Comparison of ENCODE assay signal across 8 cellular contexts in genomic region chr4:147799986-147800555, GRCh38.
A peak's percentile ranks its signal among the peaks of the same experiment; 100 is the strongest.
DNase-seq lines count a peak whose midpoint lies in the region; ATAC-seq, FAIRE-seq and TF ChIP-seq lines count a peak whose summit lies in the region.

No MANE protein-coding gene starts in this region.

- H3K9me3 ChIP-seq in heart right ventricle, result no peaks in the 10 kb centered on the region

- WGBS in heart right ventricle, 2 donors, result 83 to 85% methylated on average over 7 of the region's 7 CpGs

- intact Hi-C loops in heart right ventricle (cut with DNase I) (no loop called here), MCF 10A (cut with micrococcal nuclease) (no loop called here)

- H3K27me3 Mint-ChIP-seq in stimulated activated naive B cell treated with anti-CD40 and anti-IgM and Interleukin-4, amounts not matched to agents 10 μg/mL and 1 μg/mL and 100 μg/mL, for 72 hours, result peaks cover 5 to 14% of the 10 kb centered on the region in 2 donors
- H3K27me3 Mint-ChIP-seq in MCF 10A (ENCODE audit: insufficient read depth, unreplicated experiment), result no peaks in the 10 kb centered on the region

- CTCF ChIA-PET in MCF 10A (lab: Yijun Ruan, JAX), result no interaction called here

- peaks cover 12 to 23% of the 10 kb centered on the region in 2 donors for H3K4me1 Mint-ChIP-seq in stimulated activated naive B cell treated with anti-CD40 and anti-IgM and Interleukin-4, amounts not matched to agents 10 μg/mL and 1 μg/mL and 100 μg/mL, for 72 hours
- H3K4me1 Mint-ChIP-seq in MCF 10A (ENCODE audit: insufficient read depth, unreplicated experiment), result no peaks in the 10 kb centered on the region

- peak overlapping the region in 7 of 10 donors; percentile 3 to 65 (median 35) for H3K27ac ChIP-seq in heart right ventricle

- peak; percentile 99 for FAIRE-seq in GM19239 (lab: Jason Lieb, UNC)

- H3K4me3 Mint-ChIP-seq in stimulated activated naive B cell treated with anti-CD40 and anti-IgM and Interleukin-4, amounts not matched to agents 10 μg/mL and 1 μg/mL and 100 μg/mL, for 72 hours, result peak overlapping the region; percentile 56 to 62
- no peak overlapping the region for H3K4me3 Mint-ChIP-seq in MCF 10A (ENCODE audit: unreplicated experiment)

- H3K36me3 Mint-ChIP-seq in stimulated activated naive B cell treated with anti-CD40 and anti-IgM and Interleukin-4, amounts not matched to agents 10 μg/mL and 1 μg/mL and 100 μg/mL, for 72 hours, result no peaks in the 10 kb centered on the region
- H3K36me3 Mint-ChIP-seq in MCF 10A (ENCODE audit: insufficient read depth, unreplicated experiment), result no peaks in the 10 kb centered on the region

- ATAC-seq in HG03066 (IDR thresholded peaks at IDR 0.05; ENCODE audit: low read depth, unreplicated experiment) (peak; percentile 97), heart right ventricle (peak in 5 of 8 donors; percentile 23 to 51 (median 39))
- ATAC-seq in activated CD4-positive, CD25-positive, alpha-beta regulatory T cell treated with anti-CD3 and anti-CD28 coated beads, Interleukin-2, amount 50 U/mL, for 24 hours, result peak; percentile 88 to 93
- peak; percentile 97 for ATAC-seq in stimulated activated naive B cell treated with anti-CD40 and anti-IgM and Interleukin-4, amounts not matched to agents 10 μg/mL and 1 μg/mL and 100 μg/mL, for 72 hours (replicated peaks)

- peak overlapping the region; percentile 81 for H3K27ac Mint-ChIP-seq in stimulated activated naive B cell treated with anti-CD40 and anti-IgM and Interleukin-4, amounts not matched to agents 10 μg/mL and 1 μg/mL and 100 μg/mL, for 72 hours
- no peak overlapping the region for H3K27ac Mint-ChIP-seq in MCF 10A (ENCODE audit: low read depth, unreplicated experiment)

- TF ChIP-seq CTCF in heart right ventricle (IDR thresholded peaks at IDR 0.05), result no peak
- TF ChIP-seq CTCF in MCF 10A (IDR thresholded peaks at IDR 0.05; ENCODE audit: unreplicated experiment), result no peak

- BruUV-seq in MCF 10A (replicated peaks; lab: Mats Ljungman, UMichigan), result no TSS peak

- DNase-seq in GM19239 (ENCODE audit: insufficient read length, low spot score) (peak; percentile 38), heart right ventricle (no peak), MCF 10A (ENCODE audit: unreplicated experiment) (no peak), G401 (ENCODE audit: low spot score) (no peak), HUDEP-2 (lab: John Stamatoyannopoulos, UW; ENCODE audit: unreplicated experiment in 76 of 76) (no peak)
- DNase-seq in stimulated activated naive B cell treated with anti-CD40 and anti-IgM and Interleukin-4, amounts not matched to agents 10 μg/mL and 1 μg/mL and 100 μg/mL, for 72 hours, result peak; percentile 76

- in situ Hi-C loops in G401 (cut with HindIII; ENCODE audit: low sequenced_read_pairs), result no loop called here

- POLR2A ChIA-PET in MCF 10A (lab: Yijun Ruan, JAX), result no interaction called here

- H3K4me1 ChIP-seq in heart right ventricle, result peaks cover 3 to 68% (median 37%) of the 10 kb centered on the region in 9 donors

- peaks cover 0 to 3% of the 10 kb centered on the region in 2 donors for H3K9me3 Mint-ChIP-seq in stimulated activated naive B cell treated with anti-CD40 and anti-IgM and Interleukin-4, amounts not matched to agents 10 μg/mL and 1 μg/mL and 100 μg/mL, for 72 hours
- no peaks in the 10 kb centered on the region for H3K9me3 Mint-ChIP-seq in MCF 10A (ENCODE audit: unreplicated experiment)

- no peaks in the 10 kb centered on the region for H3K36me3 ChIP-seq in heart right ventricle

- H3K27me3 ChIP-seq in heart right ventricle, result no peaks in the 10 kb centered on the region

- H3K4me3 ChIP-seq in heart right ventricle, result no peak overlapping the region

Comparison
In these comparisons a context has a peak if more than half of its experiments do, and no peak if none do; other contexts are left out.
1. DNase-seq: peak in GM19239 (single experiment) and stimulated activated naive B cell treated with anti-CD40 and anti-IgM and Interleukin-4, amounts not matched to agents 10 μg/mL and 1 μg/mL and 100 μg/mL, for 72 hours (single experiment); none in heart right ventricle (0 of 2), MCF 10A (single experiment), G401 (single experiment) and HUDEP-2 (0 of 76).
2. ATAC-seq: peak in every context shown above with its lines; median percentile 97 in HG03066; 97 in stimulated activated naive B cell treated with anti-CD40 and anti-IgM and Interleukin-4, amounts not matched to agents 10 μg/mL and 1 μg/mL and 100 μg/mL, for 72 hours; 90 in activated CD4-positive, CD25-positive, alpha-beta regulatory T cell treated with anti-CD3 and anti-CD28 coated beads, Interleukin-2, amount 50 U/mL, for 24 hours; 39 in heart right ventricle.